Comparison of ENCODE assay signal across 17 cellular contexts in the genomic region with DNA sequence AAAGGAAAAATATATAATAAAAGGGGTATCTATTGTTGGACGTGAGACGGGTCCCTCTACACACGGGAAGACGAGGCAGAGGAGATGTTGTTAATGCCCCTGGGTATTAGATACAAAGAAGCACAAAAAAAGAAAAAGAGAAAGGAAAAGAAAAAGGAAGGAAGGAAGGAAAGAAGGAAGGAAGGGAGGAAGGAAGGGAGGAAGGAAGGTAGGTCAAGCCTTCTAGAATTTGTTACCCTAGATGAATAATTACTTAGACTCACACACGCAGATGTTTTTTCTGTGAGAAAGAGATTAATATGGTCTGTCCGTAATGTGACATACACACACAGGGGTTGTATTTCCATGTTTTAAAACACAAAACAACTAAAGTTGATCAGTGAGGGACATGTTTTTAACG.
DNase-seq lines count a peak whose midpoint lies in the region; ATAC-seq lines count a peak whose summit lies in the region.
"Had no signal": no experiment of that assay in that cellular context is flagged by ENCODE, and none has a peak within 500 bp of the region (broad histone marks: within the 10 kb centered on the region; RNA-seq: fewer than 3 reads in every experiment).

No MANE protein-coding gene starts in this region.

- H3K9me3 ChIP-seq in ES-I3 (ENCODE audit: control insufficient read depth, insufficient read depth, low read length), result no peaks in the 10 kb centered on the region
- H3K9me3 ChIP-seq in naive thymus-derived CD4-positive, alpha-beta T cell (ENCODE audit: control insufficient read depth in 2 of 3, low read length in 3 of 3), result peaks cover 0 to 28% (median 0%) of the 10 kb centered on the region in 3 experiments
- H3K9me3 ChIP-seq: BE2C, SJCRH30 had no signal

- POLR2A ChIA-PET in activated CD8-positive, alpha-beta T cell treated with anti-CD3 and anti-CD28 coated beads, Interleukin-2, amount 10 ng/mL, durations not matched to agents 7 days and 5 days (lab: Charles Lee), result no interaction called here
- POLR2A ChIA-PET in naive thymus-derived CD4-positive, alpha-beta T cell (lab: Charles Lee), result no interaction called here

- intact Hi-C loops in activated CD4-positive, alpha-beta T cell treated with anti-CD3 and anti-CD28 coated beads, Interleukin-2, amount 10 ng/mL, durations not matched to agents 24 days and 14 days (cut with micrococcal nuclease), result loop anchor here (2.0 to 10.0 kb wide), 5 partner anchors 293 to 1575 kb away; partner anchors contain the start of genes EVX1, NFE2L3 and NPY
- intact Hi-C loops in naive thymus-derived CD4-positive, alpha-beta T cell (cut with micrococcal nuclease), result loop anchor here (2.0 to 10.0 kb wide), 6 partner anchors 677 to 1328 kb away; partner anchors contain the start of genes PALS2 (in 2 of the 2), CYCS (in 1 of the 2) and HOXA11 (in 1 of the 2)

- CTCF ChIA-PET in activated CD8-positive, alpha-beta T cell treated with anti-CD3 and anti-CD28 coated beads, Interleukin-2, amount 10 ng/mL, durations not matched to agents 7 days and 5 days (lab: Charles Lee), result no interaction called here
- CTCF ChIA-PET in naive thymus-derived CD4-positive, alpha-beta T cell (lab: Charles Lee), result no interaction called here

- peaks cover 35% of the 10 kb centered on the region for H3K4me1 Mint-ChIP-seq in activated CD4-positive, alpha-beta T cell treated with anti-CD3 and anti-CD28 coated beads, Interleukin-2, amount 10 ng/mL, durations not matched to agents 24 days and 14 days
- H3K4me1 Mint-ChIP-seq in activated CD8-positive, alpha-beta T cell treated with anti-CD3 and anti-CD28 coated beads, Interleukin-2, amount 10 ng/mL, durations not matched to agents 7 days and 5 days (ENCODE audit: low read depth), result peaks cover 50% of the 10 kb centered on the region
- peaks cover 8 to 53% (median 20%) of the 10 kb centered on the region in 7 donors for H3K4me1 Mint-ChIP-seq in naive thymus-derived CD4-positive, alpha-beta T cell

- H3K27me3 Mint-ChIP-seq in activated CD4-positive, alpha-beta T cell treated with anti-CD3 and anti-CD28 coated beads, Interleukin-2, amount 10 ng/mL, durations not matched to agents 24 days and 14 days, result peaks cover 53% of the 10 kb centered on the region
- peaks cover 59% of the 10 kb centered on the region for H3K27me3 Mint-ChIP-seq in activated CD8-positive, alpha-beta T cell treated with anti-CD3 and anti-CD28 coated beads, Interleukin-2, amount 10 ng/mL, durations not matched to agents 7 days and 5 days (ENCODE audit: low read depth)
- peaks cover 8 to 63% (median 53%) of the 10 kb centered on the region in 5 donors for H3K27me3 Mint-ChIP-seq in naive thymus-derived CD4-positive, alpha-beta T cell

- peak overlapping the region; percentile 76 for H3K4me3 Mint-ChIP-seq in activated CD4-positive, alpha-beta T cell treated with anti-CD3 and anti-CD28 coated beads, Interleukin-2, amount 10 ng/mL, durations not matched to agents 24 days and 14 days
- H3K4me3 Mint-ChIP-seq in activated CD8-positive, alpha-beta T cell treated with anti-CD3 and anti-CD28 coated beads, Interleukin-2, amount 10 ng/mL, durations not matched to agents 7 days and 5 days, result no peak overlapping the region
- H3K4me3 Mint-ChIP-seq in naive thymus-derived CD4-positive, alpha-beta T cell, result peak overlapping the region in 6 of 10 donors; percentile 27 to 87 (median 41)
- H3K4me3 Mint-ChIP-seq: HFFc6 had no signal

- H3K36me3 ChIP-seq in ES-I3 (ENCODE audit: insufficient read depth, low read length) (no peaks in the 10 kb centered on the region), H7 (replicated peaks; ENCODE audit: control insufficient read depth, insufficient read depth, low read length) (no peaks in the 10 kb centered on the region)
- H3K36me3 ChIP-seq in naive thymus-derived CD4-positive, alpha-beta T cell (ENCODE audit: control insufficient read depth in 2 of 3, insufficient read depth in 3 of 3, low read length in 3 of 3), result no peaks in the 10 kb centered on the region
- H3K36me3 ChIP-seq: ascending aorta, BE2C, SJCRH30 had no signal

- DNase-seq in activated CD4-positive, alpha-beta T cell treated with anti-CD3 and anti-CD28 coated beads, Interleukin-2, amount 10 ng/mL, durations not matched to agents 24 days and 14 days, result no peak
- no peak for DNase-seq in activated CD4-positive, alpha-beta T cell treated with anti-CD3 and anti-CD28 coated beads for 48 hours
- no peak for DNase-seq in activated CD8-positive, alpha-beta T cell treated with anti-CD3 and anti-CD28 coated beads, Interleukin-2, amount 10 ng/mL, durations not matched to agents 7 days and 5 days
- DNase-seq in naive thymus-derived CD4-positive, alpha-beta T cell, result peak in 2 of 9 donors; percentile 19 to 26
- DNase-seq in amygdala (lab: John Stamatoyannopoulos, UW) (no peak), H7 (no peak), NCI-H524 treated with DMSO at 0.1 percent for 48 hours (lab: John Stamatoyannopoulos, UW) (no peak)
- DNase-seq: activated effector memory CD4-positive, alpha-beta T cell treated with Interleukin-2 at 50 U/mL for 16 hours; BE2C; cerebellar nuclear complex; HFFc6; NCI-H226; PC-9; right cardiac atrium had no signal

- no peak overlapping the region for H3K27ac ChIP-seq in naive thymus-derived CD4-positive, alpha-beta T cell (ENCODE audit: low read depth, low read length)
- H3K27ac ChIP-seq: ascending aorta, PC-9, SJCRH30 had no signal

- peaks cover 12% of the 10 kb centered on the region for H3K9me3 Mint-ChIP-seq in activated CD4-positive, alpha-beta T cell treated with anti-CD3 and anti-CD28 coated beads, Interleukin-2, amount 10 ng/mL, durations not matched to agents 24 days and 14 days
- H3K9me3 Mint-ChIP-seq in activated CD8-positive, alpha-beta T cell treated with anti-CD3 and anti-CD28 coated beads, Interleukin-2, amount 10 ng/mL, durations not matched to agents 7 days and 5 days (ENCODE audit: insufficient read depth), result peaks cover 23% of the 10 kb centered on the region
- peaks cover 4 to 55% (median 20%) of the 10 kb centered on the region in 11 donors for H3K9me3 Mint-ChIP-seq in naive thymus-derived CD4-positive, alpha-beta T cell
- H3K9me3 Mint-ChIP-seq: HFFc6 had no signal

- H3K9ac ChIP-seq in ES-I3 (ENCODE audit: low read depth, low read length), result peak overlapping the region; percentile 98; the same call in 1 of the 2 replicates

- H3K4me3 ChIP-seq in naive thymus-derived CD4-positive, alpha-beta T cell (ENCODE audit: low read length), result no peak overlapping the region
- H3K4me3 ChIP-seq in H7 (ENCODE audit: insufficient read depth, low read depth, low read length), result no peak overlapping the region
- H3K4me3 ChIP-seq: ascending aorta, PC-9 had no signal

- H3K27me3 ChIP-seq in naive thymus-derived CD4-positive, alpha-beta T cell (ENCODE audit: control insufficient read depth in 2 of 2, insufficient read depth in 2 of 2, low read length in 2 of 2), result peaks cover 36 to 92% of the 10 kb centered on the region in 2 donors
- H3K27me3 ChIP-seq in H7 (ENCODE audit: control insufficient read depth, insufficient read depth, low read length), result peaks cover 70% of the 10 kb centered on the region
- H3K27me3 ChIP-seq: SJCRH30 had no signal

- peaks cover 18% of the 10 kb centered on the region for H3K4me1 ChIP-seq in ES-I3 (ENCODE audit: insufficient read depth, low read length)
- H3K4me1 ChIP-seq in naive thymus-derived CD4-positive, alpha-beta T cell (ENCODE audit: control insufficient read depth in 2 of 2, insufficient read depth in 2 of 2, low read length in 2 of 2), result peaks cover 11% of the 10 kb centered on the region in 2 donors
- H3K4me1 ChIP-seq: ascending aorta had no signal

- H3K27ac Mint-ChIP-seq in activated CD4-positive, alpha-beta T cell treated with anti-CD3 and anti-CD28 coated beads, Interleukin-2, amount 10 ng/mL, durations not matched to agents 24 days and 14 days, result peak overlapping the region; percentile 73
- H3K27ac Mint-ChIP-seq in activated CD8-positive, alpha-beta T cell treated with anti-CD3 and anti-CD28 coated beads, Interleukin-2, amount 10 ng/mL, durations not matched to agents 7 days and 5 days, result peak overlapping the region; percentile 58
- H3K27ac Mint-ChIP-seq in naive thymus-derived CD4-positive, alpha-beta T cell, result peak overlapping the region in 6 of 9 donors; percentile 32 to 93 (median 82)
- H3K27ac Mint-ChIP-seq: HFFc6 had no signal

- peaks cover 9% of the 10 kb centered on the region for H3K36me3 Mint-ChIP-seq in activated CD4-positive, alpha-beta T cell treated with anti-CD3 and anti-CD28 coated beads, Interleukin-2, amount 10 ng/mL, durations not matched to agents 24 days and 14 days (ENCODE audit: low read depth)
- peaks cover 19% of the 10 kb centered on the region for H3K36me3 Mint-ChIP-seq in activated CD8-positive, alpha-beta T cell treated with anti-CD3 and anti-CD28 coated beads, Interleukin-2, amount 10 ng/mL, durations not matched to agents 7 days and 5 days (ENCODE audit: low read depth)
- H3K36me3 Mint-ChIP-seq in naive thymus-derived CD4-positive, alpha-beta T cell, result peaks cover 0 to 25% (median 0%) of the 10 kb centered on the region in 5 donors

- ATAC-seq in activated CD8-positive, alpha-beta T cell treated with anti-CD3 and anti-CD28 coated beads, Interleukin-2, amount 10 ng/mL, durations not matched to agents 7 days and 5 days, result no peak
- no peak for ATAC-seq in naive thymus-derived CD4-positive, alpha-beta T cell
- ATAC-seq: right cardiac atrium had no signal
